Comparison of ENCODE assay signal across 24 cellular contexts in genomic region chr1:112537451-112537850, GRCh38. TPM values are rescaled to one million over a fixed set of nuclear protein-coding genes. Genes with fewer than 3 reads are reported as not detected.
A peak's percentile ranks its signal among the peaks of the same experiment; 100 is the strongest.
DNase-seq lines count a peak whose midpoint lies in the region; ATAC-seq and TF ChIP-seq lines count a peak whose summit lies in the region.
"Had no signal": no experiment of that assay in that cellular context is flagged by ENCODE, and none has a peak within 500 bp of the region (broad histone marks: within the 10 kb centered on the region; RNA-seq: fewer than 3 reads in every experiment).

No MANE protein-coding gene starts in this region.

- peak overlapping the region; percentile 57 for H3K27ac Mint-ChIP-seq in neural progenitor cell
- H3K27ac Mint-ChIP-seq: B cell; CD8-positive, alpha-beta T cell; IgD-negative memory B cell had no signal

- H3K9me2 ChIP-seq in SK-N-SH, result no peaks in the 10 kb centered on the region

- no peaks in the 10 kb centered on the region for H3K27me3 Mint-ChIP-seq in neural progenitor cell (ENCODE audit: insufficient read depth, low read depth)
- H3K27me3 Mint-ChIP-seq: B cell, IgD-negative memory B cell had no signal

- H2AFZ ChIP-seq in SK-N-SH (ENCODE audit: low read depth) (no peak overlapping the region), neural progenitor cell (replicated peaks) (no peak overlapping the region)

- H3F3A ChIP-seq in SK-N-SH (replicated peaks; ENCODE audit: insufficient read depth) (peaks cover 12% of the 10 kb centered on the region), neural progenitor cell (ENCODE audit: low read depth) (no peaks in the 10 kb centered on the region)

- H3K36me3 ChIP-seq in SK-N-SH (replicated peaks in 1 of 2; ENCODE audit: control insufficient read depth in 1 of 2, insufficient read depth in 2 of 2, low read length in 1 of 2), result peaks cover 20% of the 10 kb centered on the region in 2 experiments
- no peaks in the 10 kb centered on the region for H3K36me3 ChIP-seq in brain microvascular endothelial cell (replicated peaks)
- no peaks in the 10 kb centered on the region for H3K36me3 ChIP-seq in neural progenitor cell
- H3K36me3 ChIP-seq in left ventricle myocardium inferior, result peaks cover 34% of the 10 kb centered on the region

- CTCF ChIA-PET in SK-N-SH (lab: Yijun Ruan, JAX), result interaction anchor here (1.1 to 1.2 kb wide), 2 partner anchors 36 to 37 kb away, joined by 3 to 4 read pairs; no protein-coding TSS in a partner anchor

- H3K36me3 Mint-ChIP-seq in neural progenitor cell, result peaks cover 35% of the 10 kb centered on the region

- peaks cover 36% of the 10 kb centered on the region for H3K4me1 Mint-ChIP-seq in neural progenitor cell
- H3K4me1 Mint-ChIP-seq: B cell, IgD-negative memory B cell had no signal

- no peak for TF ChIP-seq RAD21 in SK-N-SH (IDR thresholded peaks at IDR 0.05; ENCODE audit: low read length)

- H3K79me2 ChIP-seq in SK-N-SH (ENCODE audit: insufficient read depth) (no peaks in the 10 kb centered on the region), neural progenitor cell (ENCODE audit: low read depth) (no peaks in the 10 kb centered on the region)

- POLR2A ChIA-PET in SK-N-SH (lab: Yijun Ruan, JAX), result no interaction called here

- H3K9me3 ChIP-seq in SK-N-SH (no peaks in the 10 kb centered on the region), neural progenitor cell (ENCODE audit: low read depth) (no peaks in the 10 kb centered on the region), left ventricle myocardium inferior (replicated peaks) (no peaks in the 10 kb centered on the region)
- H3K9me3 ChIP-seq: Caco-2 had no signal

- intact Hi-C loops in left ventricle myocardium inferior (cut with micrococcal nuclease), result no loop called here

- no peak overlapping the region for H3K4me3 ChIP-seq in SK-N-SH (ENCODE audit: low read depth in 2 of 2, low read length in 1 of 2)
- H3K4me3 ChIP-seq in brain microvascular endothelial cell (ENCODE audit: low read depth, low read length), result no peak overlapping the region
- no peak overlapping the region for H3K4me3 ChIP-seq in neural progenitor cell
- H3K4me3 ChIP-seq in left ventricle myocardium inferior, result no peak overlapping the region

- H3K27me3 ChIP-seq in SK-N-SH (ENCODE audit: insufficient read depth) (no peaks in the 10 kb centered on the region), brain microvascular endothelial cell (replicated peaks) (no peaks in the 10 kb centered on the region), neural progenitor cell (no peaks in the 10 kb centered on the region), left ventricle myocardium inferior (ENCODE audit: low read depth) (no peaks in the 10 kb centered on the region)

- H3K4me1 ChIP-seq in SK-N-SH (ENCODE audit: control insufficient read depth in 1 of 2, insufficient read depth in 2 of 2, low read depth in 1 of 2, low read length in 1 of 2), result peaks cover 0 to 9% of the 10 kb centered on the region in 2 experiments; a peak in 2 of 4 replicates
- H3K4me1 ChIP-seq in neural progenitor cell, result no peaks in the 10 kb centered on the region
- peaks cover 38% of the 10 kb centered on the region for H3K4me1 ChIP-seq in left ventricle myocardium inferior
- H3K4me1 ChIP-seq: Caco-2 had no signal

- TF ChIP-seq EP300 in SK-N-SH (IDR thresholded peaks at IDR 0.05; ENCODE audit: borderline replicate concordance in 1 of 2, low read depth in 1 of 2, low read length in 1 of 2), result no peak

- H3K9ac ChIP-seq in SK-N-SH, result no peak overlapping the region
- H3K9ac ChIP-seq in neural progenitor cell, result no peak overlapping the region
- H3K9ac ChIP-seq: KMS-11 had no signal

- H4K20me1 ChIP-seq in SK-N-SH (ENCODE audit: insufficient read depth) (no peaks in the 10 kb centered on the region), neural progenitor cell (ENCODE audit: low read depth) (no peaks in the 10 kb centered on the region)

- H3K4me3 Mint-ChIP-seq in neural progenitor cell, result no peak overlapping the region
- H3K4me3 Mint-ChIP-seq: B cell; CD8-positive, alpha-beta T cell; IgD-negative memory B cell had no signal

- no peak overlapping the region for H3K4me2 ChIP-seq in SK-N-SH
- no peak overlapping the region for H3K4me2 ChIP-seq in neural progenitor cell
- H3K4me2 ChIP-seq: KMS-11 had no signal

- ATAC-seq in SK-N-SH treated with all-trans-retinoic acid at 6 μM for 48 hours (no peak), GM19023 (IDR thresholded peaks at IDR 0.05; ENCODE audit: unreplicated experiment) (no peak)
- ATAC-seq: CD8-positive, alpha-beta T cell had no signal

- no peak overlapping the region for H3K27ac ChIP-seq in SK-N-SH (ENCODE audit: low read depth in 2 of 2, low read length in 1 of 2)
- peak overlapping the region; percentile 46 for H3K27ac ChIP-seq in brain microvascular endothelial cell
- H3K27ac ChIP-seq in neural progenitor cell, result no peak overlapping the region
- no peak overlapping the region for H3K27ac ChIP-seq in left ventricle myocardium inferior (replicated peaks)
- H3K27ac ChIP-seq: 22Rv1, C4-2B, HL-60, KMS-11 had no signal

- in situ Hi-C loops in brain microvascular endothelial cell (cut with HindIII; ENCODE audit: low pct_ligation_motif_present, low sequenced_read_pairs), result no loop called here

- no peak for TF ChIP-seq CTCF in SK-N-SH (IDR thresholded peaks at IDR 0.05)
- TF ChIP-seq CTCF in brain microvascular endothelial cell (IDR thresholded peaks at IDR 0.05; ENCODE audit: low read depth, low read length, missing control alignments), result no peak
- TF ChIP-seq CTCF in neural progenitor cell (IDR thresholded peaks at IDR 0.05), result no peak
- no peak for TF ChIP-seq CTCF in left ventricle myocardium inferior (IDR thresholded peaks at IDR 0.05; ENCODE audit: borderline replicate concordance)

- H3K9me3 Mint-ChIP-seq in neural progenitor cell, result peaks cover 4% of the 10 kb centered on the region
- H3K9me3 Mint-ChIP-seq: CD8-positive, alpha-beta T cell; IgD-negative memory B cell had no signal

- DNase-seq in SK-N-SH (no peak), brain microvascular endothelial cell (no peak), neural progenitor cell (ENCODE audit: low spot score) (no peak), DMS153 (lab: John Stamatoyannopoulos, UW) (no peak), left ventricle myocardium inferior (no peak)
- DNase-seq: Caco-2; CD8-positive, alpha-beta T cell; DND-41; MM.1S; NCI-H1417 treated with DMSO at 0.1 percent for 48 hours; NCI-H1694 treated with DMSO at 0.1 percent for 48 hours; NCI-H2081; NCI-H2171; NCI-H524 treated with DMSO at 0.1 percent for 48 hours; NCI-H774; SIG-M5 had no signal

TF ChIP-seq in SK-N-SH treated with all-trans-retinoic acid at 6 μM for 48 hours, 23 proteins besides CTCF, POLR2A, EP300 and RAD21:
- TF ChIP-seq ISL1 (CRISPR knock-in tag; IDR thresholded peaks at IDR 0.05) (peak; percentile 38; the same call in 1 of the 2 replicates), RARB (CRISPR knock-in tag; IDR thresholded peaks at IDR 0.05) (no peak), TOX (CRISPR knock-in tag; IDR thresholded peaks at IDR 0.05; ENCODE audit: borderline replicate concordance) (no peak), CSRNP3 (CRISPR knock-in tag; IDR thresholded peaks at IDR 0.05) (no peak)

TF ChIP-seq in SK-N-SH, 30 proteins besides CTCF, POLR2A, EP300 and RAD21:
- TF ChIP-seq MAX (IDR thresholded peaks at IDR 0.05; ENCODE audit: low read depth) (no peak), TAF1 (IDR thresholded peaks at IDR 0.05; ENCODE audit: borderline replicate concordance, low read depth, low read length) (no peak), ELF1 (IDR thresholded peaks at IDR 0.05) (no peak), CHD2 (IDR thresholded peaks at IDR 0.05; ENCODE audit: low read length, partially characterized antibody) (no peak), SMC3 (IDR thresholded peaks at IDR 0.05; ENCODE audit: low read depth, low read length) (no peak), ZBTB33 (IDR thresholded peaks at IDR 0.05; ENCODE audit: borderline replicate concordance, low read depth) (no peak), GATA2 (CRISPR knock-in tag; IDR thresholded peaks at IDR 0.05) (no peak), NRF1 (IDR thresholded peaks at IDR 0.05; ENCODE audit: low read depth, low read length) (no peak), MEF2A (IDR thresholded peaks at IDR 0.05; ENCODE audit: borderline replicate concordance, low read depth) (no peak)
TF ChIP-seq in SK-N-SH: peak in this region for 0.

RNA-seq across cellular contexts. Expression of gene WNT2B, which starts 28.7 kb away (rescaled TPM):
- 3.4 and 4.3 TPM in 2 replicates for polyA plus RNA-seq in SK-N-SH (2012; rRNA removed)
- polyA plus RNA-seq in SK-N-SH (2012; cell fraction: cytosol; rRNA removed), result 2.4 and 2.9 TPM in 2 replicates
- polyA plus RNA-seq in SK-N-SH (2012; cell fraction: nucleus; rRNA removed), result 6.6 and 7.5 TPM in 2 replicates
- 1.6 and 2.9 TPM in 2 replicates for total RNA-seq in neural progenitor cell (ENCODE audit: low replicate concordance)
- total RNA-seq in left ventricle myocardium inferior, result 1.7 TPM
